ENCODE assay signal across 8 cellular contexts in the genomic region with DNA sequence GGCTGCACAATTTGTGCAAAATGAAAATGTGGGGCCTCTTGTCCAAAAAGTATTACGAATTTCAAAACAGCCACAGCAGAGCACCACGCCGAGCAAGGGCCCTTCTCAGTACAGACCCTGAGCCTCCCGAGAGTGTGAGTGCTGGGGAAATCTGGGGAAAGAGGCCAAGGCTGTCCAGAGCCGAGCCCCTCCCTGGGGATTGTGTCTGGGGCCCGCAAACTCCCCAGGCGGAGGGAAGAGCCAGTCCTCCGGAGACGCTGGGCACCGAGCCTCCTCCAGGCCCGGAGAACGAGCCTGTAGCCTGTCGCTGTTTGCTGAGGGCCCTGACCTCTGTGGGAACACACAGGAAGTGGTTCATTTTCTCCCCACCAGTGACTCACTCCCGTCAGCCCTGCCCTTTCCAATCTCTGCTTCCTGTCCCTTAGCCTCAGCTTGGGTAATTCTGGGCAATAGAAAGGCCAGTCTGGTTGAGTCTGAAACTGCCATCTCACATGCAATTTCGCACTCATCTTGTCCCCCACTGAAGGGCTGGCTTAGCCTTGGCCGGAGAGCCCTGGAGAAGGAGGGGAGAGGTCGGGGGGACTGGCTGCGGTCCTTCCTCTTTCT. TPM values are rescaled to one million over a fixed set of nuclear protein-coding genes. Genes with fewer than 3 reads are reported as not detected.
DNase-seq lines count a peak whose midpoint lies in the region; ATAC-seq, FAIRE-seq and TF ChIP-seq lines count a peak whose summit lies in the region.

No MANE protein-coding gene starts in this region.

- intact Hi-C loops in PC-3 (cut with micrococcal nuclease) = loop anchor here (1.0 to 10.0 kb wide), 3 partner anchors 105 to 441 kb away; partner anchors contain the start of gene SDK1
- intact Hi-C loops in ovary (cut with DNase I) = loop anchor here in 1 of 4 donors (10.0 kb wide), 1 partner anchor 309 kb away; the partner anchor contains the start of genes BRAT1 and IQCE

- 50% methylated on average over 18 of the region's 18 CpGs for WGBS in A549 (ENCODE audit: missing lambda C conversion rate)
- 2 to 5% (median 3%) methylated on average over 18 of the region's 18 CpGs for WGBS in ovary, 3 donors
- WGBS in tibial nerve, 2 donors = 12 to 15% methylated on average over 14 to 15 of the region's 18 CpGs

- H4K20me1 ChIP-seq in PC-3 (ENCODE audit: low read length) = no peaks in the 10 kb centered on the region

- DNase-seq in A549 (ENCODE audit: low read depth in 1 of 2, low spot score in 1 of 2) (peak; percentile 80 to 83), PC-3 (peak; percentile 94), fibroblast of the aortic adventitia (ENCODE audit: low read depth) (peak; percentile 96), ovary (peak; percentile 85 to 91 (median 89)), tibial nerve (ENCODE audit: low spot score in 2 of 2) (peak; percentile 54 to 61)
- peak; percentile 83 to 87 for DNase-seq in activated T-cell treated with anti-CD3 and anti-CD28 coated beads, Interleukin-2, amount 50 U/mL, for 48 hours

- H3F3A ChIP-seq in PC-3 (ENCODE audit: low read length, unreplicated experiment) = no peaks in the 10 kb centered on the region

- CTCF ChIA-PET in A549 (lab: Yijun Ruan, JAX) (interaction anchor here (0.6 to 4.7 kb wide), 13 partner anchors 9 to 1057 kb away, joined by 3 to 50 read pairs (median 11); partner anchors contain the start of gene SDK1), PC-3 (lab: Charles Lee) (interaction anchor here (1.1 to 1.5 kb wide), 2 partner anchors 12 to 43 kb away, joined by 4 to 5 read pairs; no protein-coding TSS in a partner anchor)

- H3K36me3 ChIP-seq in PC-3 (ENCODE audit: low read depth, low read length) = no peaks in the 10 kb centered on the region
- no peaks in the 10 kb centered on the region for H3K36me3 ChIP-seq in ovary
- H3K36me3 ChIP-seq in tibial nerve = no peaks in the 10 kb centered on the region

- TF ChIP-seq POLR2A in A549 (IDR thresholded peaks at IDR 0.05; ENCODE audit: low read length) (no peak), ovary (IDR thresholded peaks at IDR 0.05) (peak; percentile 68), tibial nerve (IDR thresholded peaks at IDR 0.05) (peak in 1 of 2 donors; percentile 34)

- H3K27me3 ChIP-seq in PC-3 (ENCODE audit: low read length) (no peaks in the 10 kb centered on the region), ovary (no peaks in the 10 kb centered on the region), tibial nerve (no peaks in the 10 kb centered on the region)

- BruUV-seq in PC-3 (replicated peaks; lab: Mats Ljungman, UMichigan) = no TSS peak

- H3K9me3 ChIP-seq in A549 (no peaks in the 10 kb centered on the region), PC-3 (ENCODE audit: low read length) (no peaks in the 10 kb centered on the region), ovary (no peaks in the 10 kb centered on the region), tibial nerve (no peaks in the 10 kb centered on the region)

- no peak overlapping the region for H3K4me3 ChIP-seq in A549
- peak overlapping the region; percentile 54 for H3K4me3 ChIP-seq in PC-3 (ENCODE audit: low read length)
- H3K4me3 ChIP-seq in fibroblast of the aortic adventitia (ENCODE audit: low read depth, low read length) = peak overlapping the region; percentile 48
- H3K4me3 ChIP-seq in ovary = no peak overlapping the region
- peak overlapping the region; percentile 3 to 39 (median 12) for H3K4me3 ChIP-seq in tibial nerve

- H3K4me1 ChIP-seq in A549 (peaks cover 13% of the 10 kb centered on the region), PC-3 (ENCODE audit: insufficient read depth, low read length) (peaks cover 23% of the 10 kb centered on the region), ovary (ENCODE audit: insufficient read depth) (peaks cover 11% of the 10 kb centered on the region), tibial nerve (peaks cover 0 to 29% (median 20%) of the 10 kb centered on the region in 4 donors)

- no peaks in the 10 kb centered on the region for H3K79me2 ChIP-seq in PC-3 (ENCODE audit: low read length)

- peak; percentile 93 to 94 for ATAC-seq in A549
- peak; percentile 90 for ATAC-seq in GM18520 (IDR thresholded peaks at IDR 0.05; ENCODE audit: unreplicated experiment)
- peak; percentile 80 for ATAC-seq in HG03025 (IDR thresholded peaks at IDR 0.05; ENCODE audit: low FRiP score, unreplicated experiment)
- peak; percentile 97 for ATAC-seq in PC-3

- H3K4me2 ChIP-seq in A549 = peak overlapping the region; percentile 69
- peak overlapping the region; percentile 77 for H3K4me2 ChIP-seq in PC-3 (ENCODE audit: low read length)

- TF ChIP-seq EP300 in A549 (IDR thresholded peaks at IDR 0.05) (no peak), ovary (IDR thresholded peaks at IDR 0.05) (peak; percentile 15), tibial nerve (IDR thresholded peaks at IDR 0.05) (peak in 1 of 2 donors; percentile 86)

- H3K27ac ChIP-seq in A549 = peak overlapping the region; percentile 74 to 88
- peak overlapping the region; percentile 97 for H3K27ac ChIP-seq in PC-3 (ENCODE audit: low read length)
- H3K27ac ChIP-seq in ovary = peak overlapping the region; percentile 93
- peak overlapping the region; percentile 61 to 97 (median 86) for H3K27ac ChIP-seq in tibial nerve

- peak overlapping the region; percentile 83 for H3K9ac ChIP-seq in PC-3 (ENCODE audit: low read length)

- no peak for FAIRE-seq in A549 (lab: Jason Lieb, UNC)

- no peaks in the 10 kb centered on the region for H3K9me2 ChIP-seq in PC-3 (replicated peaks; ENCODE audit: low read length)

- peak overlapping the region; percentile 60 for H2AFZ ChIP-seq in PC-3 (ENCODE audit: low read length)

- POLR2A ChIA-PET in A549 (lab: Yijun Ruan, JAX) = interaction anchor here (1.5 kb wide), 1 partner anchor 10 kb away, joined by 3 read pairs; no protein-coding TSS in a partner anchor
- POLR2A ChIA-PET in PC-3 (lab: Charles Lee; ENCODE audit: unreplicated experiment) = no interaction called here

- 0 out of 5 replicates have a peak, but pooled peaks of 1 of the 2 experiments have one; percentile 2 for TF ChIP-seq RAD21 in A549 (conservative IDR thresholded peaks at IDR 0.05 in 1 of 2, IDR thresholded peaks at IDR 0.05 in 1 of 2)

- TF ChIP-seq CTCF in A549 (IDR thresholded peaks at IDR 0.05) = no peak
- TF ChIP-seq CTCF in PC-3 (conservative IDR thresholded peaks at IDR 0.05; ENCODE audit: low read depth, low read length) = no peak
- TF ChIP-seq CTCF in fibroblast of the aortic adventitia (IDR thresholded peaks at IDR 0.05; ENCODE audit: insufficient read depth, low read length) = no peak
- peak in 2 of 3 donors; percentile 10 to 19 for TF ChIP-seq CTCF in ovary (IDR thresholded peaks at IDR 0.05)
- TF ChIP-seq CTCF in tibial nerve (IDR thresholded peaks at IDR 0.05) = no peak

TF ChIP-seq in A549, 52 proteins besides CTCF, POLR2A, EP300 and RAD21:
- TF ChIP-seq FOSL2 (IDR thresholded peaks at IDR 0.05) = no peak
- peak; percentile 84 for TF ChIP-seq FOSL2 (CRISPR knock-in tag; IDR thresholded peaks at IDR 0.05)
- TF ChIP-seq MAFK (IDR thresholded peaks at IDR 0.05; ENCODE audit: partially characterized antibody) = no peak
- TF ChIP-seq, protein P1, sequence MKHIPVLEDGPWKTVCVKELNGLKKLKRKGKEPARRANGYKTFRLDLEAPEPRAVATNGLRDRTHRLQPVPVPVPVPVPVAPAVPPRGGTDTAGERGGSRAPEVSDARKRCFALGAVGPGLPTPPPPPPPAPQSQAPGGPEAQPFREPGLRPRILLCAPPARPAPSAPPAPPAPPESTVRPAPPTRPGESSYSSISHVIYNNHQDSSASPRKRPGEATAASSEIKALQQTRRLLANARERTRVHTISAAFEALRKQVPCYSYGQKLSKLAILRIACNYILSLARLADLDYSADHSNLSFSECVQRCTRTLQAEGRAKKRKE (CRISPR knock-in tag; IDR thresholded peaks at IDR 0.05; ENCODE audit: low read depth) = peak; percentile 58; the same call in 1 of the 2 replicates
- TF ChIP-seq, protein P2, sequence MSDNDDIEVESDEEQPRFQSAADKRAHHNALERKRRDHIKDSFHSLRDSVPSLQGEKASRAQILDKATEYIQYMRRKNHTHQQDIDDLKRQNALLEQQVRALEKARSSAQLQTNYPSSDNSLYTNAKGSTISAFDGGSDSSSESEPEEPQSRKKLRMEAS (IDR thresholded peaks at IDR 0.05) = peak; percentile 53; the same call in 1 of the 2 replicates
- TF ChIP-seq, protein P3, sequence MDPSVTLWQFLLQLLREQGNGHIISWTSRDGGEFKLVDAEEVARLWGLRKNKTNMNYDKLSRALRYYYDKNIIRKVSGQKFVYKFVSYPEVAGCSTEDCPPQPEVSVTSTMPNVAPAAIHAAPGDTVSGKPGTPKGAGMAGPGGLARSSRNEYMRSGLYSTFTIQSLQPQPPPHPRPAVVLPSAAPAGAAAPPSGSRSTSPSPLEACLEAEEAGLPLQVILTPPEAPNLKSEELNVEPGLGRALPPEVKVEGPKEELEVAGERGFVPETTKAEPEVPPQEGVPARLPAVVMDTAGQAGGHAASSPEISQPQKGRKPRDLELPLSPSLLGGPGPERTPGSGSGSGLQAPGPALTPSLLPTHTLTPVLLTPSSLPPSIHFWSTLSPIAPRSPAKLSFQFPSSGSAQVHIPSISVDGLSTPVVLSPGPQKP (IDR thresholded peaks at IDR 0.05; ENCODE audit: low read depth, low read length) = no peak
- TF ChIP-seq HOXB5 (CRISPR knock-in tag; IDR thresholded peaks at IDR 0.05) = 0 out of 2 replicates have a peak, but pooled peaks have one; percentile 50

RNA-seq across cellular contexts. Expression of gene GNA12, which starts 19.5 kb away (rescaled TPM):
- polyA plus RNA-seq in A549 (2011; rRNA removed) (43.7 and 44.0 TPM in 2 replicates), A549 (2017; fragmentation: RNase III; extraction: RNeasy Plus Mini Kit Qiagen cat#74134 plus additional on column Dnase treatment) (33.0 to 35.6 TPM (median 34.5 TPM) in 3 replicates), ovary (10 to 100 TPM; 40.9 to 43.8 TPM)
- 35.5 and 55.4 TPM in 2 replicates for polyA plus RNA-seq in A549 (2012; cell fraction: cytosol; rRNA removed)
- 30.9 and 37.5 TPM in 2 replicates for polyA plus RNA-seq in A549 (2012; cell fraction: nucleus; rRNA removed)
- polyA minus RNA-seq in A549 (2011; rRNA and poly(A)+ RNA removed) = 66.4 and 75.1 TPM in 2 replicates
- total RNA-seq in PC-3 (2014; rRNA removed) (15.0 and 26.8 TPM in 2 replicates), fibroblast of the aortic adventitia (ENCODE audit: low replicate concordance) (16.2 and 19.5 TPM in 2 replicates), ovary (10 to 100 TPM; 13.4 to 94.4 (median 70.1) TPM), tibial nerve (10 to 100 TPM; 21.3 to 36.0 (median 29.4) TPM)

Comparison
In these comparisons a context has a peak if more than half of its experiments do, and no peak if none do; other contexts are left out.
1. H3K4me3 ChIP-seq: peak in PC-3 (single experiment), fibroblast of the aortic adventitia (single experiment) and tibial nerve (4 of 4); none in A549 (single experiment) and ovary (single experiment).
2. CTCF ChIP-seq: peak in ovary (2 of 3); none in A549 (single experiment), PC-3 (single experiment), fibroblast of the aortic adventitia (single experiment) and tibial nerve (0 of 5).
3. Peak in every context shown above with its lines, with median percentiles within 50 percentile points of each other: ATAC-seq, DNase-seq and H3K27ac ChIP-seq.